ENCODE assay signal across 14 cellular contexts in the genomic region with DNA sequence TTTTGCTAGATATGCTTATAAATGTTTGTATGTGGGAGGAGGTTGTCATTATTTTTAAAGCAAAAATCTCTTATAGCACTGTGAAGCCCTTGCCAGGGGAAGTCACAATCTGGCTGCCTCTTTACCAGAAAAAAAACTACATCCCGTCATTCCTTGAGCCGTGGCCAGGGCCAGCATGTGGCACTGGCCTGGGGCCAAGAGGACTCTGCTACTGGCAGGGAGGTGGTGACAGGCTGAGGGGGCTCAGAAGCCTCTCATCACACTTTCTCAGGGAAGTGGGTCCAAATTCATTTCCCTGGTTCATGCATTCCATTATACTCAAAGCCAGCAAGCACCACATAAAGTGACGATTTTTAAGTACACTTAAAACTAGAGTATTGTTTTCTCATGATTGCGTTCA.
DNase-seq lines count a peak whose midpoint lies in the region; ATAC-seq and TF ChIP-seq lines count a peak whose summit lies in the region.
"Had no signal": no experiment of that assay in that cellular context is flagged by ENCODE, and none has a peak within 500 bp of the region (broad histone marks: within the 10 kb centered on the region; RNA-seq: fewer than 3 reads in every experiment).

No MANE protein-coding gene starts in this region.

- ATAC-seq in SK-N-SH treated with all-trans-retinoic acid at 6 μM for 48 hours = no peak
- peak; percentile 71 for ATAC-seq in upper lobe of right lung
- ATAC-seq in GM21423 (IDR thresholded peaks at IDR 0.05; ENCODE audit: unreplicated experiment) = no peak
- no peak for ATAC-seq in natural killer cell
- ATAC-seq: effector memory CD8-positive, alpha-beta T cell; sciatic nerve had no signal

- H3K36me3 Mint-ChIP-seq in natural killer cell = no peaks in the 10 kb centered on the region
- H3K36me3 Mint-ChIP-seq: memory B cell had no signal

- no peaks in the 10 kb centered on the region for H3K9me3 ChIP-seq in SK-N-SH
- no peaks in the 10 kb centered on the region for H3K9me3 ChIP-seq in upper lobe of right lung
- H3K9me3 ChIP-seq: tibial artery had no signal

- H3K27ac ChIP-seq in SK-N-SH (ENCODE audit: low read depth in 2 of 2, low read length in 1 of 2) (no peak overlapping the region), upper lobe of right lung (no peak overlapping the region)
- H3K27ac ChIP-seq: tibial artery had no signal

- peaks cover 0 to 8% of the 10 kb centered on the region in 2 experiments; a peak in 1 of 4 replicates for H3K4me1 ChIP-seq in SK-N-SH (ENCODE audit: control insufficient read depth in 1 of 2, insufficient read depth in 2 of 2, low read depth in 1 of 2, low read length in 1 of 2)
- peaks cover 8% of the 10 kb centered on the region for H3K4me1 ChIP-seq in upper lobe of right lung

- POLR2A ChIA-PET in SK-N-SH (lab: Yijun Ruan, JAX) = no interaction called here

- no peak overlapping the region for H3K4me3 Mint-ChIP-seq in natural killer cell
- H3K4me3 Mint-ChIP-seq: effector memory CD8-positive, alpha-beta T cell; memory B cell had no signal

- no peak overlapping the region for H2AFZ ChIP-seq in SK-N-SH (ENCODE audit: low read depth)

- no peak overlapping the region for H3K9ac ChIP-seq in SK-N-SH

- no peak for TF ChIP-seq RAD21 in SK-N-SH (IDR thresholded peaks at IDR 0.05; ENCODE audit: low read length)

- H3K9me2 ChIP-seq in SK-N-SH = no peaks in the 10 kb centered on the region

- intact Hi-C loops in upper lobe of right lung (cut with DNase I) (no loop called here), natural killer cell (cut with micrococcal nuclease) (no loop called here)

- TF ChIP-seq CTCF in SK-N-SH (IDR thresholded peaks at IDR 0.05) (no peak), upper lobe of right lung (IDR thresholded peaks at IDR 0.05) (no peak), natural killer cell (IDR thresholded peaks at IDR 0.05) (no peak)

- H3K4me3 ChIP-seq in SK-N-SH (ENCODE audit: low read depth in 2 of 2, low read length in 1 of 2) (no peak overlapping the region), upper lobe of right lung (no peak overlapping the region)
- H3K4me3 ChIP-seq: tibial artery had no signal

- DNase-seq in SK-N-SH = peak; percentile 17
- peak; percentile 75 for DNase-seq in cerebellum (ENCODE audit: low spot score)
- DNase-seq in medulla oblongata (ENCODE audit: extremely low spot score) = peak; percentile 82
- DNase-seq in upper lobe of right lung = peak; percentile 78
- no peak for DNase-seq in NAMALWA (ENCODE audit: low spot score)
- DNase-seq in natural killer cell = no peak
- DNase-seq: effector memory CD8-positive, alpha-beta T cell; EL; glutamatergic neuron had no signal

- CTCF ChIA-PET in SK-N-SH (lab: Yijun Ruan, JAX) = interaction anchor here (1.9 kb wide), 1 partner anchor 12 kb away, joined by 5 read pairs; no protein-coding TSS in a partner anchor

- no peak overlapping the region for H3K27ac Mint-ChIP-seq in natural killer cell
- H3K27ac Mint-ChIP-seq: effector memory CD8-positive, alpha-beta T cell; memory B cell had no signal

- H3K4me1 Mint-ChIP-seq in natural killer cell = no peaks in the 10 kb centered on the region
- H3K4me1 Mint-ChIP-seq: memory B cell had no signal

- no peaks in the 10 kb centered on the region for H3K27me3 Mint-ChIP-seq in natural killer cell (ENCODE audit: low read depth in 2 of 2)
- H3K27me3 Mint-ChIP-seq: effector memory CD8-positive, alpha-beta T cell; memory B cell had no signal

- H3K9me3 Mint-ChIP-seq in natural killer cell = no peaks in the 10 kb centered on the region
- H3K9me3 Mint-ChIP-seq: memory B cell had no signal

- TF ChIP-seq EP300 in SK-N-SH (IDR thresholded peaks at IDR 0.05; ENCODE audit: borderline replicate concordance in 1 of 2, low read depth in 1 of 2, low read length in 1 of 2) = no peak

- no peaks in the 10 kb centered on the region for H4K20me1 ChIP-seq in SK-N-SH (ENCODE audit: insufficient read depth)

- H3K27me3 ChIP-seq in SK-N-SH (ENCODE audit: insufficient read depth) (no peaks in the 10 kb centered on the region), upper lobe of right lung (no peaks in the 10 kb centered on the region)
- H3K27me3 ChIP-seq: tibial artery had no signal

- no peak overlapping the region for H3K4me2 ChIP-seq in SK-N-SH

- no peaks in the 10 kb centered on the region for H3K36me3 ChIP-seq in SK-N-SH (replicated peaks in 1 of 2; ENCODE audit: control insufficient read depth in 1 of 2, insufficient read depth in 2 of 2, low read length in 1 of 2)
- no peaks in the 10 kb centered on the region for H3K36me3 ChIP-seq in upper lobe of right lung
- H3K36me3 ChIP-seq: tibial artery had no signal

- 64% methylated on average over 4 of the region's 4 CpGs for WGBS in SK-N-SH (ENCODE audit: low lambda C conversion rate)

- H3K79me2 ChIP-seq in SK-N-SH (ENCODE audit: insufficient read depth) = no peaks in the 10 kb centered on the region

- H3F3A ChIP-seq in SK-N-SH (replicated peaks; ENCODE audit: insufficient read depth) = no peaks in the 10 kb centered on the region

TF ChIP-seq in SK-N-SH, 30 proteins besides CTCF, POLR2A, EP300 and RAD21:
- no peak for TF ChIP-seq MXI1 (IDR thresholded peaks at IDR 0.05; ENCODE audit: low read depth, low read length)
- TF ChIP-seq, protein P1, sequence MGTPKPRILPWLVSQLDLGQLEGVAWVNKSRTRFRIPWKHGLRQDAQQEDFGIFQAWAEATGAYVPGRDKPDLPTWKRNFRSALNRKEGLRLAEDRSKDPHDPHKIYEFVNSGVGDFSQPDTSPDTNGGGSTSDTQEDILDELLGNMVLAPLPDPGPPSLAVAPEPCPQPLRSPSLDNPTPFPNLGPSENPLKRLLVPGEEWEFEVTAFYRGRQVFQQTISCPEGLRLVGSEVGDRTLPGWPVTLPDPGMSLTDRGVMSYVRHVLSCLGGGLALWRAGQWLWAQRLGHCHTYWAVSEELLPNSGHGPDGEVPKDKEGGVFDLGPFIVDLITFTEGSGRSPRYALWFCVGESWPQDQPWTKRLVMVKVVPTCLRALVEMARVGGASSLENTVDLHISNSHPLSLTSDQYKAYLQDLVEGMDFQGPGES (IDR thresholded peaks at IDR 0.05; ENCODE audit: low read depth, low read length) = no peak
- TF ChIP-seq ELF1 (IDR thresholded peaks at IDR 0.05) = no peak
- TF ChIP-seq EZH2phosphoT487 (IDR thresholded peaks at IDR 0.05; ENCODE audit: borderline replicate concordance, low read depth) = no peak
- no peak for TF ChIP-seq JUND (IDR thresholded peaks at IDR 0.05)
- no peak for TF ChIP-seq YY1 (IDR thresholded peaks at IDR 0.05; ENCODE audit: low read depth)
- no peak for TF ChIP-seq TCF12 (IDR thresholded peaks at IDR 0.05)
- no peak for TF ChIP-seq GABPA (IDR thresholded peaks at IDR 0.05; ENCODE audit: low read depth)
TF ChIP-seq in SK-N-SH: peak in this region for 0.

TF ChIP-seq in SK-N-SH treated with all-trans-retinoic acid at 6 μM for 48 hours, 23 proteins besides CTCF, POLR2A, EP300 and RAD21:
- TF ChIP-seq ZNF565 (CRISPR knock-in tag; conservative IDR thresholded peaks at IDR 0.05; ENCODE audit: low read depth) = no peak
- no peak for TF ChIP-seq ZNF70 (CRISPR knock-in tag; IDR thresholded peaks at IDR 0.05)
- TF ChIP-seq CSDC2 (CRISPR knock-in tag; IDR thresholded peaks at IDR 0.05) = no peak

Comparison
In these comparisons a context has a peak if more than half of its experiments do, and no peak if none do; other contexts are left out.
1. DNase-seq: peak in SK-N-SH (single experiment), cerebellum (single experiment), medulla oblongata (single experiment) and upper lobe of right lung (single experiment); none in NAMALWA (single experiment) and natural killer cell (single experiment).